In the genomic region with DNA sequence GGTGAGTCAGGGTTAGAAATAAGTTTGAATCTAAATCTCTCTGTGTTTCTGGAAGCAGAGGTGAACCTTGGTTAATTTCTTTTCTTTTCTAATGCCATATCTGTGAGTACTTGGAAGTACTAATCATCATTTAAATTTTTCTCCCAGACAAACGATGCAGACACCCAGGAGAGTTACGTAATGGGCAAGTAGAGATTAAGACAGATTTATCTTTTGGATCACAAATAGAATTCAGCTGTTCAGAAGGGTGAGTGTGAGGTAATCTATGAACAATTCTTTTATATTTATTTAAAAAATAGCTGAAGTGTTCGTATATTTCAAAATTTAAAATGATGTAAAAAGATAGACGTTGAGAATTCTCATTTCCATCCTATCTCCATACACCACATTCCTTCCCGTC, we compare ENCODE assay signal across 24 cellular contexts. TPM values are rescaled to one million over a fixed set of nuclear protein-coding genes. Genes with fewer than 3 reads are reported as not detected.
DNase-seq lines count a peak whose midpoint lies in the region; ATAC-seq and TF ChIP-seq lines count a peak whose summit lies in the region.
"Had no signal": no experiment of that assay in that cellular context is flagged by ENCODE, and none has a peak within 500 bp of the region (broad histone marks: within the 10 kb centered on the region; RNA-seq: fewer than 3 reads in every experiment).

No MANE protein-coding gene starts in this region.

- no peak overlapping the region for H3K23ac ChIP-seq in mesenchymal stem cell (ENCODE audit: low read length in 2 of 2)

- H4K8ac ChIP-seq in mesenchymal stem cell (ENCODE audit: low read length), result no peak overlapping the region

- H3K27me3 ChIP-seq in brain microvascular endothelial cell (replicated peaks) (no peaks in the 10 kb centered on the region), mesenchymal stem cell (ENCODE audit: control insufficient read depth in 1 of 2, insufficient read depth in 1 of 2, low read length in 2 of 2) (peaks cover 0 to 14% of the 10 kb centered on the region in 2 experiments), psoas muscle (ENCODE audit: insufficient read depth in 3 of 3, low read length in 2 of 3) (peaks cover 0 to 4% (median 0%) of the 10 kb centered on the region in 3 donors)
- H3K27me3 ChIP-seq: BLaER1 treated with 17β-estradiol and CSF1 and Interleukin-3, amounts not matched to agents 10 nM and 100 nM; SJSA1 had no signal

- no peak overlapping the region for H3K4me2 ChIP-seq in mesenchymal stem cell (ENCODE audit: low read length, poor library complexity, severe bottlenecking)
- H3K4me2 ChIP-seq: BLaER1 treated with 17β-estradiol and CSF1 and Interleukin-3, amounts not matched to agents 10 nM and 100 nM; KMS-11 had no signal

- no CpG with 5 or more reads among the region's 5 CpGs for WGBS in mesenchymal stem cell
- 61 to 63% (median 62%) methylated on average over 5 of the region's 5 CpGs for WGBS in psoas muscle, 3 donors

- TF ChIP-seq CTCF in choroid plexus epithelial cell (conservative IDR thresholded peaks at IDR 0.05; ENCODE audit: low read depth, low read length) (no peak), brain microvascular endothelial cell (IDR thresholded peaks at IDR 0.05; ENCODE audit: low read depth, low read length, missing control alignments) (no peak), psoas muscle (IDR thresholded peaks at IDR 0.05) (no peak)

- no peak overlapping the region for H3K4me3 ChIP-seq in choroid plexus epithelial cell (ENCODE audit: low read depth, low read length)
- H3K4me3 ChIP-seq in brain microvascular endothelial cell (ENCODE audit: low read depth, low read length), result no peak overlapping the region
- H3K4me3 ChIP-seq in mesenchymal stem cell (ENCODE audit: insufficient read depth in 1 of 2, low read depth in 1 of 2, low read length in 2 of 2), result no peak overlapping the region
- H3K4me3 ChIP-seq in psoas muscle, result no peak overlapping the region
- H3K4me3 ChIP-seq: BLaER1 treated with 17β-estradiol and CSF1 and Interleukin-3, amounts not matched to agents 10 nM and 100 nM; GM23248; SJSA1 had no signal

- H3K36me3 Mint-ChIP-seq in activated T-cell treated with anti-CD3 and anti-CD28 coated beads, Interleukin-2, amount 50 U/mL, for 4 hours (ENCODE audit: insufficient read depth), result no peaks in the 10 kb centered on the region
- H3K36me3 Mint-ChIP-seq: CD4-positive, alpha-beta memory T cell had no signal

- in situ Hi-C loops in brain microvascular endothelial cell (cut with HindIII; ENCODE audit: low pct_ligation_motif_present, low sequenced_read_pairs), result no loop called here

- no peak overlapping the region for H2BK5ac ChIP-seq in mesenchymal stem cell (ENCODE audit: low read depth, low read length, poor library complexity, severe bottlenecking)

- H3K14ac ChIP-seq in mesenchymal stem cell (ENCODE audit: low read length in 2 of 2), result no peak overlapping the region

- no peak overlapping the region for H3K18ac ChIP-seq in mesenchymal stem cell (ENCODE audit: low read depth in 1 of 2, low read length in 2 of 2)

- H3K79me1 ChIP-seq in mesenchymal stem cell (replicated peaks; ENCODE audit: low read length, poor library complexity, severe bottlenecking), result no peaks in the 10 kb centered on the region

- peaks cover 12% of the 10 kb centered on the region for H3K27me3 Mint-ChIP-seq in activated T-cell treated with anti-CD3 and anti-CD28 coated beads, Interleukin-2, amount 50 U/mL, for 4 hours (ENCODE audit: low read depth)

- no peak overlapping the region for H2BK120ac ChIP-seq in mesenchymal stem cell (ENCODE audit: low read depth, low read length)

- intact Hi-C loops in psoas muscle (cut with DNase I), result no loop called here

- H3K4me1 Mint-ChIP-seq in activated T-cell treated with anti-CD3 and anti-CD28 coated beads, Interleukin-2, amount 50 U/mL, for 4 hours (ENCODE audit: low read depth), result no peaks in the 10 kb centered on the region
- H3K4me1 Mint-ChIP-seq: CD4-positive, alpha-beta memory T cell; H9 had no signal

- H2BK12ac ChIP-seq in mesenchymal stem cell (ENCODE audit: low read length in 2 of 2), result no peak overlapping the region

- no peak overlapping the region for H3K9ac ChIP-seq in mesenchymal stem cell (ENCODE audit: low read length)
- H3K9ac ChIP-seq: BLaER1 treated with 17β-estradiol and CSF1 and Interleukin-3, amounts not matched to agents 10 nM and 100 nM; GM23248; KMS-11 had no signal

- H3K27ac ChIP-seq in brain microvascular endothelial cell (no peak overlapping the region), mesenchymal stem cell (ENCODE audit: low read length, poor library complexity, severe bottlenecking) (no peak overlapping the region), psoas muscle (no peak overlapping the region)
- H3K27ac ChIP-seq: BLaER1 treated with 17β-estradiol and CSF1 and Interleukin-3, amounts not matched to agents 10 nM and 100 nM; GM23248; HL-60; KMS-11; SJSA1 had no signal

- no peak overlapping the region for H3K4ac ChIP-seq in mesenchymal stem cell (ENCODE audit: low read depth in 1 of 2, low read length in 2 of 2)

- no peak overlapping the region for H2AFZ ChIP-seq in mesenchymal stem cell (ENCODE audit: low read depth, low read length)
- H2AFZ ChIP-seq: GM23248 had no signal

- H3K4me3 Mint-ChIP-seq in activated T-cell treated with anti-CD3 and anti-CD28 coated beads, Interleukin-2, amount 50 U/mL, for 4 hours, result no peak overlapping the region
- H3K4me3 Mint-ChIP-seq: CD4-positive, alpha-beta memory T cell; H9; HFFc6 had no signal

- no peak overlapping the region for H4K91ac ChIP-seq in mesenchymal stem cell (ENCODE audit: low read length)

- no peak overlapping the region for H2AK5ac ChIP-seq in mesenchymal stem cell (ENCODE audit: low read length, severe bottlenecking)

- H3K36me3 ChIP-seq in brain microvascular endothelial cell (replicated peaks) (no peaks in the 10 kb centered on the region), mesenchymal stem cell (ENCODE audit: control insufficient read depth in 1 of 2, insufficient read depth in 2 of 2, low read depth in 1 of 2, low read length in 2 of 2) (no peaks in the 10 kb centered on the region), psoas muscle (ENCODE audit: insufficient read depth in 1 of 2, low read depth in 1 of 2) (no peaks in the 10 kb centered on the region)
- H3K36me3 ChIP-seq: BLaER1 treated with 17β-estradiol and CSF1 and Interleukin-3, amounts not matched to agents 10 nM and 100 nM; SJSA1 had no signal

- no peaks in the 10 kb centered on the region for H3K9me3 Mint-ChIP-seq in activated T-cell treated with anti-CD3 and anti-CD28 coated beads, Interleukin-2, amount 50 U/mL, for 4 hours
- H3K9me3 Mint-ChIP-seq: CD4-positive, alpha-beta memory T cell; H9; HFFc6 had no signal

- no peak for ATAC-seq in activated T-cell treated with anti-CD3 and anti-CD28 coated beads, Interleukin-2, amount 50 U/mL, for 4 hours
- ATAC-seq in psoas muscle, result no peak
- ATAC-seq: Panc1 had no signal

- H3K4me1 ChIP-seq in mesenchymal stem cell (ENCODE audit: control insufficient read depth, insufficient read depth, low read depth, low read length) (no peaks in the 10 kb centered on the region), psoas muscle (no peaks in the 10 kb centered on the region)
- H3K4me1 ChIP-seq: BLaER1 treated with 17β-estradiol and CSF1 and Interleukin-3, amounts not matched to agents 10 nM and 100 nM; Caco-2; SJSA1 had no signal

- H3K9me3 ChIP-seq in mesenchymal stem cell (ENCODE audit: control insufficient read depth, low read length) (no peaks in the 10 kb centered on the region), psoas muscle (no peaks in the 10 kb centered on the region)
- H3K9me3 ChIP-seq: SJSA1 had no signal

- no peak overlapping the region for H2BK15ac ChIP-seq in mesenchymal stem cell (ENCODE audit: low read depth, poor library complexity, severe bottlenecking)

- DNase-seq in NCI-H226 (peak; percentile 45), choroid plexus epithelial cell (ENCODE audit: low read depth) (peak; percentile 8), myocyte (ENCODE audit: low read depth) (peak; percentile 4), brain microvascular endothelial cell (no peak), mesenchymal stem cell (no peak), psoas muscle (no peak)
- no peak for DNase-seq in activated T-cell treated with anti-CD3 and anti-CD28 coated beads, Interleukin-2, amount 50 U/mL, for 4 hours
- DNase-seq: Caco-2; CD4-positive, alpha-beta memory T cell; DND-41; GM23248; H9; HFFc6; NCI-H1105; NCI-H146; NCI-H2029; NCI-H2227 treated with DMSO at 0.1 percent for 48 hours; NCI-H524; NCI-H82 had no signal

RNA-seq across cellular contexts. Expression of a gene that starts 11.2 kb away (rescaled TPM):
- total RNA-seq in myocyte, result not detected in 2 replicates
- not detected for polyA plus RNA-seq in myocyte (2012)
- polyA plus RNA-seq in mesenchymal stem cell (2013, experiment 1 of 2), result not detected
- polyA plus RNA-seq in mesenchymal stem cell (2013, experiment 2 of 2), result not detected
- under 1 TPM; 0.16 to 0.58 (median 0.41) TPM for total RNA-seq in activated T-cell treated with anti-CD3 and anti-CD28 coated beads, Interleukin-2, amount 50 U/mL, for 4 hours
- under 1 TPM in 1 of 4 donors, not detected in 3; 0.15 TPM for total RNA-seq in psoas muscle
- not detected for polyA plus RNA-seq in psoas muscle
- total RNA-seq: CD4-positive, alpha-beta memory T cell; GM23248; H9; HFFc6; SJSA1 had no signal
- polyA plus RNA-seq: CD4-positive, alpha-beta memory T cell; GM23248 had no signal

RNA-seq across cellular contexts. Expression of a gene that starts 26.6 kb away (rescaled TPM):
- total RNA-seq in myocyte (not detected in 2 replicates), psoas muscle (under 1 TPM in 3 of 4 donors, not detected in 1; 0.25 to 0.48 (median 0.27) TPM)
- polyA plus RNA-seq in myocyte (2012), result not detected
- polyA plus RNA-seq in mesenchymal stem cell (2013, experiment 1 of 2), result not detected
- not detected for polyA plus RNA-seq in mesenchymal stem cell (2013, experiment 2 of 2)
- total RNA-seq in activated T-cell treated with anti-CD3 and anti-CD28 coated beads, Interleukin-2, amount 50 U/mL, for 4 hours, result under 1 TPM; 0.27 to 0.38 (median 0.29) TPM
- under 1 TPM in 2 of 3 donors, not detected in 1; 0.08 to 0.12 TPM for polyA plus RNA-seq in psoas muscle
- total RNA-seq: GM23248, H9 had no signal
- polyA plus RNA-seq: GM23248 had no signal

Comparison
In these comparisons a context has a peak if more than half of its experiments do, and no peak if none do; other contexts are left out.
1. DNase-seq: peak in NCI-H226 (single experiment), choroid plexus epithelial cell (single experiment) and myocyte (single experiment); none in brain microvascular endothelial cell (single experiment), mesenchymal stem cell (single experiment), activated T-cell treated with anti-CD3 and anti-CD28 coated beads, Interleukin-2, amount 50 U/mL, for 4 hours (single experiment) and psoas muscle (0 of 2).